ENCODE assay signal across 8 cellular contexts in genomic region chr12:6452245-6452731, GRCh38. TPM values are rescaled to one million over a fixed set of nuclear protein-coding genes. Genes with fewer than 3 reads are reported as not detected.
DNase-seq lines count a peak whose midpoint lies in the region; ATAC-seq, FAIRE-seq and TF ChIP-seq lines count a peak whose summit lies in the region.

No MANE protein-coding gene starts in this region.

- peak overlapping the region; percentile 97 for H2AFZ ChIP-seq in keratinocyte (ENCODE audit: control insufficient read depth, low read length)

- H3K4me3 ChIP-seq in GM08714 (ENCODE audit: low read length) (peak overlapping the region; percentile 78), LNCaP clone FGC (ENCODE audit: low read depth, low read length) (peak overlapping the region; percentile 64), body of pancreas (peak overlapping the region; percentile 48 to 49), keratinocyte (ENCODE audit: control insufficient read depth in 2 of 3, extremely low read depth in 1 of 3, insufficient read depth in 2 of 3, low read depth in 1 of 3, low read length in 3 of 3) (peak overlapping the region; percentile 42 to 56 (median 52))

- H3K27ac Mint-ChIP-seq in stimulated activated effector memory CD8-positive, alpha-beta T cell treated with anti-CD3 and anti-CD28 coated beads, Interleukin-12 subunit alpha, Interleukin-12 subunit beta, amount 100 ng/mL, for 72 hours, result peak overlapping the region; percentile 100

- peaks cover 80% of the 10 kb centered on the region for H3K36me3 Mint-ChIP-seq in stimulated activated effector memory CD8-positive, alpha-beta T cell treated with anti-CD3 and anti-CD28 coated beads, Interleukin-12 subunit alpha, Interleukin-12 subunit beta, amount 100 ng/mL, for 72 hours

- intact Hi-C loops in body of pancreas (cut with DNase I), result no loop called here

- peak overlapping the region; percentile 82 for H3K9ac ChIP-seq in keratinocyte (ENCODE audit: control insufficient read depth, extremely low read depth, insufficient read depth, low read length)

- ATAC-seq in body of pancreas (peak; percentile 21), HG03442 (IDR thresholded peaks at IDR 0.05; ENCODE audit: unreplicated experiment) (no peak), GM18519 (IDR thresholded peaks at IDR 0.05; ENCODE audit: low FRiP score, unreplicated experiment) (no peak)
- peak; percentile 2 for ATAC-seq in stimulated activated effector memory CD8-positive, alpha-beta T cell treated with anti-CD3 and anti-CD28 coated beads, Interleukin-12 subunit alpha, Interleukin-12 subunit beta, amount 100 ng/mL, for 72 hours

- no peaks in the 10 kb centered on the region for H3K9me3 Mint-ChIP-seq in stimulated activated effector memory CD8-positive, alpha-beta T cell treated with anti-CD3 and anti-CD28 coated beads, Interleukin-12 subunit alpha, Interleukin-12 subunit beta, amount 100 ng/mL, for 72 hours

- no peaks in the 10 kb centered on the region for H3K79me2 ChIP-seq in keratinocyte (ENCODE audit: control insufficient read depth, insufficient read depth, low read length)

- H3K36me3 ChIP-seq in body of pancreas (replicated peaks in 1 of 2; ENCODE audit: insufficient read depth in 1 of 2, low read depth in 2 of 2), result peaks cover 0 to 4% of the 10 kb centered on the region in 2 donors
- peaks cover under 1 to 2% of the 10 kb centered on the region in 2 experiments for H3K36me3 ChIP-seq in keratinocyte (ENCODE audit: control insufficient read depth in 2 of 2, extremely low read depth in 1 of 2, insufficient read depth in 2 of 2, low read length in 2 of 2)

- dilution Hi-C loops in keratinocyte (cut with MboI; ENCODE audit: extremely low pct_ligation_motif_present, low sequenced_read_pairs), result no loop called here

- peak overlapping the region; percentile 92 to 96 (median 94) for H3K27ac ChIP-seq in body of pancreas
- peak overlapping the region; percentile 72 for H3K27ac ChIP-seq in keratinocyte (ENCODE audit: control insufficient read depth, insufficient read depth, low read length)

- H4K20me1 ChIP-seq in keratinocyte (ENCODE audit: control insufficient read depth, extremely low read depth, insufficient read depth, low read length), result no peaks in the 10 kb centered on the region

- no peak for TF ChIP-seq POLR2A in body of pancreas (IDR thresholded peaks at IDR 0.05)

- FAIRE-seq in keratinocyte (lab: Jason Lieb, UNC), result peak; percentile 58

- H3K9me3 ChIP-seq in body of pancreas (no peaks in the 10 kb centered on the region), keratinocyte (ENCODE audit: control insufficient read depth, low read depth, low read length) (no peaks in the 10 kb centered on the region)

- H3K4me1 ChIP-seq in body of pancreas, result peaks cover 28% of the 10 kb centered on the region
- peaks cover 20% of the 10 kb centered on the region for H3K4me1 ChIP-seq in keratinocyte (ENCODE audit: control insufficient read depth, extremely low read depth, insufficient read depth, low read length)

- peaks cover 68% of the 10 kb centered on the region for H3K4me1 Mint-ChIP-seq in stimulated activated effector memory CD8-positive, alpha-beta T cell treated with anti-CD3 and anti-CD28 coated beads, Interleukin-12 subunit alpha, Interleukin-12 subunit beta, amount 100 ng/mL, for 72 hours

- DNase-seq in LNCaP clone FGC (ENCODE audit: low read depth), result no peak
- DNase-seq in body of pancreas, result peak; percentile 54 to 78 (median 68)
- DNase-seq in keratinocyte (ENCODE audit: low read depth, low spot score), result no peak
- peak in 1 of 2 donors; percentile 64 for DNase-seq in stimulated activated effector memory CD8-positive, alpha-beta T cell treated with anti-CD3 and anti-CD28 coated beads, Interleukin-12 subunit alpha, Interleukin-12 subunit beta, amount 100 ng/mL, for 72 hours (ENCODE audit: low spot score in 2 of 2)
- DNase-seq in NCI-H226, result no peak

- H3K4me3 Mint-ChIP-seq in stimulated activated effector memory CD8-positive, alpha-beta T cell treated with anti-CD3 and anti-CD28 coated beads, Interleukin-12 subunit alpha, Interleukin-12 subunit beta, amount 100 ng/mL, for 72 hours, result peak overlapping the region; percentile 100

- 0 to 1% methylated on average over 7 of the region's 7 CpGs for WGBS in body of pancreas, 2 donors

- H3K27me3 ChIP-seq in body of pancreas (no peaks in the 10 kb centered on the region), keratinocyte (ENCODE audit: control insufficient read depth, extremely low read depth, insufficient read depth, low read length) (no peaks in the 10 kb centered on the region)

- TF ChIP-seq CTCF in LNCaP clone FGC (IDR thresholded peaks at IDR 0.05; ENCODE audit: control insufficient read depth, extremely low read depth, insufficient read depth) (no peak), body of pancreas (IDR thresholded peaks at IDR 0.05) (no peak), keratinocyte (optimal IDR thresholded peaks at IDR 0.05 in 1 of 3, IDR thresholded peaks at IDR 0.05 in 1 of 3, conservative IDR thresholded peaks at IDR 0.05 in 1 of 3; ENCODE audit: extremely low read depth in 1 of 3, insufficient read depth in 2 of 3, low read length in 3 of 3) (no peak)

- H3K9me1 ChIP-seq in keratinocyte (ENCODE audit: control insufficient read depth, extremely low read depth, insufficient read depth, low read length), result no peaks in the 10 kb centered on the region

- H3K4me2 ChIP-seq in keratinocyte (ENCODE audit: control insufficient read depth, extremely low read depth, insufficient read depth, low read depth, low read length), result peak overlapping the region; percentile 95

RNA-seq across cellular contexts. Expression of gene TAPBPL, which starts 0.4 kb away (rescaled TPM):
- 10 to 100 TPM; 14.5 to 36.3 TPM for total RNA-seq in body of pancreas
- 4.2 to 6.0 TPM (median 4.8 TPM) in 3 replicates for polyA plus RNA-seq in keratinocyte
- polyA plus RNA-seq in keratinocyte (2011; ENCODE audit: low read depth), result 7.0 TPM
- 2.5 and 3.5 TPM in 2 replicates for polyA plus RNA-seq in keratinocyte (2011; cell fraction: cytosol; rRNA removed)
- polyA plus RNA-seq in keratinocyte (2011; cell fraction: nucleus; rRNA removed), result 6.4 and 9.5 TPM in 2 replicates
- 2.2 and 5.2 TPM in 2 replicates for polyA plus RNA-seq in keratinocyte (2012; ENCODE audit: low replicate concordance)
- 3.1 to 6.7 TPM (median 6.0 TPM) in 3 replicates for polyA minus RNA-seq in keratinocyte
- polyA minus RNA-seq in keratinocyte (2011; cell fraction: cytosol; rRNA and poly(A)+ RNA removed), result 2.5 TPM
- 4.0 and 5.6 TPM in 2 replicates for polyA minus RNA-seq in keratinocyte (2011; cell fraction: nucleus; rRNA and poly(A)+ RNA removed)

RNA-seq across cellular contexts. Expression of gene CD27, which starts 7.5 kb away (rescaled TPM):
- not detected for total RNA-seq in body of pancreas
- polyA plus RNA-seq in keratinocyte, result not detected in 3 replicates
- polyA plus RNA-seq in keratinocyte (2011; ENCODE audit: low read depth), result not detected
- polyA plus RNA-seq in keratinocyte (2011; cell fraction: cytosol; rRNA removed), result not detected in 2 replicates
- polyA plus RNA-seq in keratinocyte (2011; cell fraction: nucleus; rRNA removed), result not detected in 2 replicates
- polyA plus RNA-seq in keratinocyte (2012; ENCODE audit: low replicate concordance), result not detected in 2 replicates
- not detected in 3 replicates for polyA minus RNA-seq in keratinocyte
- polyA minus RNA-seq in keratinocyte (2011; cell fraction: cytosol; rRNA and poly(A)+ RNA removed), result not detected
- polyA minus RNA-seq in keratinocyte (2011; cell fraction: nucleus; rRNA and poly(A)+ RNA removed), result not detected in 2 replicates

RNA-seq across cellular contexts. Expression of gene VAMP1, which starts 18.2 kb away (rescaled TPM):
- total RNA-seq in body of pancreas, result 1 to 10 TPM; 2.9 to 5.9 TPM
- 5.3 to 7.8 TPM (median 6.7 TPM) in 3 replicates for polyA plus RNA-seq in keratinocyte
- polyA plus RNA-seq in keratinocyte (2011; ENCODE audit: low read depth), result 0.42 TPM
- 5.4 and 8.0 TPM in 2 replicates for polyA plus RNA-seq in keratinocyte (2011; cell fraction: cytosol; rRNA removed)
- 22.3 and 24.4 TPM in 2 replicates for polyA plus RNA-seq in keratinocyte (2011; cell fraction: nucleus; rRNA removed)
- polyA plus RNA-seq in keratinocyte (2012; ENCODE audit: low replicate concordance), result 2.3 and 3.8 TPM in 2 replicates
- 4.9 to 6.2 TPM (median 5.9 TPM) in 3 replicates for polyA minus RNA-seq in keratinocyte
- polyA minus RNA-seq in keratinocyte (2011; cell fraction: cytosol; rRNA and poly(A)+ RNA removed), result 0.58 TPM
- 3.0 and 7.9 TPM in 2 replicates for polyA minus RNA-seq in keratinocyte (2011; cell fraction: nucleus; rRNA and poly(A)+ RNA removed)

RNA-seq across cellular contexts. Expression of gene MRPL51, which starts 40.8 kb away (rescaled TPM):
- total RNA-seq in body of pancreas, result 10 to 100 TPM; 23.6 to 25.1 TPM
- 76.5 to 184 TPM (median 130 TPM) in 3 replicates for polyA plus RNA-seq in keratinocyte
- 76.9 TPM for polyA plus RNA-seq in keratinocyte (2011; ENCODE audit: low read depth)
- polyA plus RNA-seq in keratinocyte (2011; cell fraction: cytosol; rRNA removed), result 155 and 198 TPM in 2 replicates
- 60.2 and 69.9 TPM in 2 replicates for polyA plus RNA-seq in keratinocyte (2011; cell fraction: nucleus; rRNA removed)
- polyA plus RNA-seq in keratinocyte (2012; ENCODE audit: low replicate concordance), result 163 and 213 TPM in 2 replicates
- polyA minus RNA-seq in keratinocyte, result 8.3 to 26.0 TPM (median 23.7 TPM) in 3 replicates
- 31.7 TPM for polyA minus RNA-seq in keratinocyte (2011; cell fraction: cytosol; rRNA and poly(A)+ RNA removed)
- polyA minus RNA-seq in keratinocyte (2011; cell fraction: nucleus; rRNA and poly(A)+ RNA removed), result 7.3 and 7.8 TPM in 2 replicates

RNA-seq across cellular contexts. Expression of gene NCAPD2, which starts 41.6 kb away (rescaled TPM):
- total RNA-seq in body of pancreas, result 10 to 100 TPM in 1 of 2 donors, 1 to 10 TPM in 1; 9.3 to 46.1 TPM
- polyA plus RNA-seq in keratinocyte, result 12.3 to 34.6 TPM (median 33.7 TPM) in 3 replicates
- 10.5 TPM for polyA plus RNA-seq in keratinocyte (2011; ENCODE audit: low read depth)
- 12.0 and 14.9 TPM in 2 replicates for polyA plus RNA-seq in keratinocyte (2011; cell fraction: cytosol; rRNA removed)
- 17.8 and 18.1 TPM in 2 replicates for polyA plus RNA-seq in keratinocyte (2011; cell fraction: nucleus; rRNA removed)
- polyA plus RNA-seq in keratinocyte (2012; ENCODE audit: low replicate concordance), result 6.2 and 29.3 TPM in 2 replicates
- 18.2 to 60.7 TPM (median 52.1 TPM) in 3 replicates for polyA minus RNA-seq in keratinocyte
- polyA minus RNA-seq in keratinocyte (2011; cell fraction: cytosol; rRNA and poly(A)+ RNA removed), result 25.1 TPM
- 17.0 and 26.1 TPM in 2 replicates for polyA minus RNA-seq in keratinocyte (2011; cell fraction: nucleus; rRNA and poly(A)+ RNA removed)

Comparison
In these comparisons a context has a peak if more than half of its experiments do, and no peak if none do; other contexts are left out.
1. DNase-seq: peak in body of pancreas (4 of 4); none in LNCaP clone FGC (single experiment), keratinocyte (single experiment) and NCI-H226 (single experiment).
2. ATAC-seq: peak in body of pancreas (single experiment) and stimulated activated effector memory CD8-positive, alpha-beta T cell treated with anti-CD3 and anti-CD28 coated beads, Interleukin-12 subunit alpha, Interleukin-12 subunit beta, amount 100 ng/mL, for 72 hours (single experiment); none in HG03442 (single experiment) and GM18519 (single experiment).
3. Peak in every context shown above with its lines, with median percentiles within 50 percentile points of each other: H3K4me3 ChIP-seq.